ENCODE assay signal across 8 cellular contexts in genomic region chr1:44406761-44407429, GRCh38. TPM values are rescaled to one million over a fixed set of nuclear protein-coding genes. Genes with fewer than 3 reads are reported as not detected.
DNase-seq lines count a peak whose midpoint lies in the region; ATAC-seq, FAIRE-seq and TF ChIP-seq lines count a peak whose summit lies in the region.

No MANE protein-coding gene starts in this region.

- H3K4me1 Mint-ChIP-seq in GM23338: peaks cover 1% of the 10 kb centered on the region; the same call in 2 of the 3 replicates

- peaks cover 23% of the 10 kb centered on the region for H4K20me1 ChIP-seq in GM23338 (replicated peaks; ENCODE audit: insufficient read depth)
- H4K20me1 ChIP-seq in hepatocyte (ENCODE audit: insufficient read depth, poor library complexity, severe bottlenecking): no peaks in the 10 kb centered on the region

- H3K9me3 ChIP-seq in hepatocyte (ENCODE audit: low read depth): no peaks in the 10 kb centered on the region
- H3K9me3 ChIP-seq in small intestine (ENCODE audit: control insufficient read depth, low read depth): no peaks in the 10 kb centered on the region

- no peak for FAIRE-seq in small intestine (lab: Jason Lieb, UNC)

- no peaks in the 10 kb centered on the region for H3K9me3 Mint-ChIP-seq in GM23338

- no peak overlapping the region for H2AFZ ChIP-seq in GM23338
- H2AFZ ChIP-seq in hepatocyte: peak overlapping the region; percentile 54

- H3K27ac Mint-ChIP-seq in GM23338: no peak overlapping the region

- H3K9me2 ChIP-seq in GM23338 (ENCODE audit: insufficient read depth) (no peaks in the 10 kb centered on the region), hepatocyte (replicated peaks; ENCODE audit: insufficient read depth) (no peaks in the 10 kb centered on the region)

- DNase-seq in GM23338 (ENCODE audit: low spot score) (peak; percentile 52), hepatocyte (ENCODE audit: low spot score) (peak; percentile 15), small intestine (no peak), KG1 (lab: John Stamatoyannopoulos, UW) (no peak), epidermal melanocyte (ENCODE audit: insufficient read length, low spot score) (no peak), NK-92 (lab: John Stamatoyannopoulos, UW; ENCODE audit: unreplicated experiment) (no peak)
- DNase-seq in activated CD4-positive, alpha-beta T cell treated with anti-CD3 and anti-CD28 coated beads, Interleukin-2, amount 50 U/mL, for 1 hour: peak; percentile 8

- H3K4me1 ChIP-seq in GM23338 (ENCODE audit: insufficient read depth) (peaks cover 23% of the 10 kb centered on the region), hepatocyte (ENCODE audit: insufficient read depth) (peaks cover 24% of the 10 kb centered on the region), small intestine (ENCODE audit: control insufficient read depth in 2 of 2, insufficient read depth in 1 of 2, low read depth in 1 of 2, low read length in 1 of 2) (peaks cover 0 to 2% of the 10 kb centered on the region in 2 donors)

- H3K27me3 ChIP-seq in GM23338 (ENCODE audit: insufficient read depth): peaks cover 53% of the 10 kb centered on the region
- H3K27me3 ChIP-seq in hepatocyte: peaks cover 67% of the 10 kb centered on the region
- H3K27me3 ChIP-seq in small intestine (ENCODE audit: control insufficient read depth in 2 of 2, insufficient read depth in 2 of 2, low read length in 2 of 2): peaks cover 7 to 56% of the 10 kb centered on the region in 2 donors

- H3K27me3 Mint-ChIP-seq in GM23338 (ENCODE audit: insufficient read depth, low read depth, poor library complexity): peaks cover 19% of the 10 kb centered on the region

- WGBS in hepatocyte (ENCODE audit: low lambda C conversion rate, missing lambda C conversion rate): under 1% methylated on average over 45 of the region's 50 CpGs
- 1 to 4% (median 2%) methylated on average over 43 to 50 of the region's 50 CpGs for WGBS in small intestine, 3 donors

- peaks cover 12% of the 10 kb centered on the region; the same call in 1 of the 2 replicates for H3F3A ChIP-seq in GM23338 (replicated peaks; ENCODE audit: low read depth)

- peak overlapping the region; percentile 95 for H3K4me3 Mint-ChIP-seq in GM23338

- TF ChIP-seq CTCF in GM23338 (conservative IDR thresholded peaks at IDR 0.05; ENCODE audit: low read depth in 2 of 2) (0 out of 4 replicates have a peak, but pooled peaks of 1 of the 2 experiments have one; percentile 0), hepatocyte (IDR thresholded peaks at IDR 0.05; ENCODE audit: poor library complexity) (no peak)

- no peaks in the 10 kb centered on the region for H3K36me3 ChIP-seq in GM23338 (ENCODE audit: insufficient read depth)
- no peaks in the 10 kb centered on the region for H3K36me3 ChIP-seq in hepatocyte (replicated peaks; ENCODE audit: insufficient read depth, low read depth)
- H3K36me3 ChIP-seq in small intestine (ENCODE audit: control insufficient read depth in 2 of 2, insufficient read depth in 2 of 2, low read length in 2 of 2): no peaks in the 10 kb centered on the region

- H3K4me3 ChIP-seq in GM23338: peak overlapping the region; percentile 98
- no peak overlapping the region for H3K4me3 ChIP-seq in hepatocyte
- H3K4me3 ChIP-seq in small intestine (ENCODE audit: low read depth in 1 of 2, low read length in 2 of 2): peak overlapping the region; percentile 2 to 38

- H3K27ac ChIP-seq in GM23338 (ENCODE audit: low read depth) (no peak overlapping the region), hepatocyte (no peak overlapping the region), small intestine (ENCODE audit: low read depth in 1 of 2, low read length in 1 of 2) (no peak overlapping the region)

- peaks cover 43% of the 10 kb centered on the region for H3K79me2 ChIP-seq in GM23338 (replicated peaks; ENCODE audit: insufficient read depth)
- H3K79me2 ChIP-seq in hepatocyte: no peaks in the 10 kb centered on the region

- H3K4me2 ChIP-seq in GM23338: peak overlapping the region; percentile 84
- peak overlapping the region; percentile 89 for H3K4me2 ChIP-seq in hepatocyte

- H3K36me3 Mint-ChIP-seq in GM23338 (ENCODE audit: low read depth): no peaks in the 10 kb centered on the region; the same call in 1 of the 3 replicates

- ATAC-seq in GM23338: peak; percentile 19
- no peak for ATAC-seq in GM18868 (IDR thresholded peaks at IDR 0.05; ENCODE audit: unreplicated experiment)

TF ChIP-seq in GM23338, 12 proteins besides CTCF, POLR2A, EP300 and RAD21:
- peak; percentile 77 for TF ChIP-seq EZH2 (IDR thresholded peaks at IDR 0.05; ENCODE audit: low read depth, unreplicated experiment)
- TF ChIP-seq EZH2phosphoT487 (IDR thresholded peaks at IDR 0.05; ENCODE audit: unreplicated experiment): no peak

RNA-seq across cellular contexts. Expression of gene RNF220, which starts 1.8 kb away (rescaled TPM):
- 141 and 168 TPM in 2 replicates for total RNA-seq in GM23338 (2014; rRNA removed; shearing (Covaris generic))
- polyA plus RNA-seq in GM23338 (2016; fragmentation: Nextera tagmentation; extraction: Ambion mirVana) (63.6 and 72.8 TPM in 2 replicates), hepatocyte (57.8 and 77.2 TPM in 2 replicates), small intestine (10 to 100 TPM; 52.6 to 85.2 (median 64.6) TPM)
- total RNA-seq in hepatocyte: 79.9 and 117 TPM in 2 replicates

RNA-seq across cellular contexts. Expression of gene ERI3, which starts 51.8 kb away (rescaled TPM):
- 70.1 and 92.5 TPM in 2 replicates for total RNA-seq in GM23338 (2014; rRNA removed; shearing (Covaris generic))
- polyA plus RNA-seq in GM23338 (2016; fragmentation: Nextera tagmentation; extraction: Ambion mirVana) (56.4 and 63.0 TPM in 2 replicates), hepatocyte (93.2 and 104 TPM in 2 replicates), small intestine (10 to 100 TPM; 26.5 to 50.1 (median 27.6) TPM)
- total RNA-seq in hepatocyte: 51.3 and 59.4 TPM in 2 replicates

Comparison
In these comparisons a context has a peak if more than half of its experiments do, and no peak if none do; other contexts are left out.
1. DNase-seq: peak in GM23338 (single experiment), activated CD4-positive, alpha-beta T cell treated with anti-CD3 and anti-CD28 coated beads, Interleukin-2, amount 50 U/mL, for 1 hour (single experiment) and hepatocyte (single experiment); none in small intestine (single experiment), KG1 (single experiment), epidermal melanocyte (single experiment) and NK-92 (single experiment).